Comparison of ENCODE assay signal across 19 cellular contexts in genomic region chr16:8801686-8802085, GRCh38. TPM values are rescaled to one million over a fixed set of nuclear protein-coding genes. Genes with fewer than 3 reads are reported as not detected.
A peak's percentile ranks its signal among the peaks of the same experiment; 100 is the strongest.
DNase-seq lines count a peak whose midpoint lies in the region; ATAC-seq and TF ChIP-seq lines count a peak whose summit lies in the region.
"Had no signal": no experiment of that assay in that cellular context is flagged by ENCODE, and none has a peak within 500 bp of the region (broad histone marks: within the 10 kb centered on the region; RNA-seq: fewer than 3 reads in every experiment).

No MANE protein-coding gene starts in this region.

- H3K4me3 ChIP-seq in mucosa of descending colon (no peak overlapping the region), transverse colon (no peak overlapping the region), spleen (no peak overlapping the region)
- H3K4me3 ChIP-seq: BLaER1, GM23338 had no signal

- no peaks in the 10 kb centered on the region for H3K9me3 Mint-ChIP-seq in activated T-cell treated with anti-CD3 and anti-CD28 coated beads, Interleukin-2, amount 50 U/mL, for 72 hours
- no peaks in the 10 kb centered on the region for H3K9me3 Mint-ChIP-seq in activated T-cell treated with anti-CD3 and anti-CD28 coated beads, Interleukin-2, amount 50 U/mL, for 4 hours
- H3K9me3 Mint-ChIP-seq: CD14-positive monocyte, GM23338 had no signal

- H3K4me3 Mint-ChIP-seq in activated T-cell treated with anti-CD3 and anti-CD28 coated beads, Interleukin-2, amount 50 U/mL, for 72 hours = no peak overlapping the region
- no peak overlapping the region for H3K4me3 Mint-ChIP-seq in activated T-cell treated with anti-CD3 and anti-CD28 coated beads, Interleukin-2, amount 50 U/mL, for 4 hours
- H3K4me3 Mint-ChIP-seq: CD14-positive monocyte, GM23338 had no signal

- H3K36me3 ChIP-seq in mucosa of descending colon (ENCODE audit: low read depth) (no peaks in the 10 kb centered on the region), transverse colon (peaks cover 0 to 47% (median 23%) of the 10 kb centered on the region in 4 donors), spleen (peaks cover 0 to 61% (median 50%) of the 10 kb centered on the region in 6 donors)

- no peak for TF ChIP-seq EP300 in transverse colon (IDR thresholded peaks at IDR 0.05; ENCODE audit: low read depth)

- ATAC-seq in activated T-cell treated with anti-CD3 and anti-CD28 coated beads, Interleukin-2, amount 50 U/mL, for 72 hours (replicated peaks in 1 of 2) = no peak
- no peak for ATAC-seq in activated T-cell treated with anti-CD3 and anti-CD28 coated beads, Interleukin-2, amount 50 U/mL, for 4 hours
- ATAC-seq in left colon (peak; percentile 44), mucosa of descending colon (peak; percentile 32), GM21619 (IDR thresholded peaks at IDR 0.05; ENCODE audit: unreplicated experiment) (no peak)
- ATAC-seq: GM23338 had no signal

- peak overlapping the region; percentile 60 for H3K27ac Mint-ChIP-seq in activated T-cell treated with anti-CD3 and anti-CD28 coated beads, Interleukin-2, amount 50 U/mL, for 72 hours
- H3K27ac Mint-ChIP-seq: CD4-positive, alpha-beta memory T cell; GM23338 had no signal

- H3K36me3 Mint-ChIP-seq in activated T-cell treated with anti-CD3 and anti-CD28 coated beads, Interleukin-2, amount 50 U/mL, for 72 hours (ENCODE audit: insufficient read depth in 2 of 2) = peaks cover 13 to 32% of the 10 kb centered on the region in 2 donors
- H3K36me3 Mint-ChIP-seq in activated T-cell treated with anti-CD3 and anti-CD28 coated beads, Interleukin-2, amount 50 U/mL, for 4 hours (ENCODE audit: insufficient read depth) = peaks cover 32% of the 10 kb centered on the region

- 56 to 63% methylated on average over 3 to 4 of the region's 4 CpGs for WGBS in transverse colon (ENCODE audit: low coverage in 1 of 2), 2 donors
- 94 to 98% (median 96%) methylated on average over 4 of the region's 4 CpGs for WGBS in spleen, 5 donors

- H3K9me3 ChIP-seq in mucosa of descending colon (no peaks in the 10 kb centered on the region), transverse colon (no peaks in the 10 kb centered on the region), spleen (no peaks in the 10 kb centered on the region)
- H3K9me3 ChIP-seq: BLaER1 had no signal

- H3K4me1 ChIP-seq in mucosa of descending colon (ENCODE audit: low read depth) (peaks cover 29% of the 10 kb centered on the region), transverse colon (peaks cover 16 to 40% (median 36%) of the 10 kb centered on the region in 4 donors), spleen (peaks cover 16 to 44% (median 29%) of the 10 kb centered on the region in 6 donors)

- H3K27ac ChIP-seq in transverse colon = peak overlapping the region; percentile 0 to 28 (median 17)
- H3K27ac ChIP-seq in spleen = no peak overlapping the region
- H3K27ac ChIP-seq: BLaER1, HL-60 had no signal

- intact Hi-C loops in left colon (cut with DNase I, micrococcal nuclease) (no loop called here), mucosa of descending colon (cut with DNase I, micrococcal nuclease) (no loop called here), transverse colon (cut with DNase I; ENCODE audit: low total_unique reads) (no loop called here), spleen (cut with DNase I; ENCODE audit: low total_unique reads) (no loop called here)

- H3K27me3 ChIP-seq in transverse colon = no peaks in the 10 kb centered on the region
- no peaks in the 10 kb centered on the region for H3K27me3 ChIP-seq in spleen (replicated peaks in 1 of 7)
- H3K27me3 ChIP-seq: BLaER1 had no signal

- TF ChIP-seq CTCF in mucosa of descending colon (IDR thresholded peaks at IDR 0.05) (no peak), transverse colon (IDR thresholded peaks at IDR 0.05) (no peak), spleen (IDR thresholded peaks at IDR 0.05 in 8 of 11, conservative IDR thresholded peaks at IDR 0.05 in 3 of 11) (no peak)

- DNase-seq in activated T-cell treated with anti-CD3 and anti-CD28 coated beads, Interleukin-2, amount 50 U/mL, for 72 hours = no peak
- no peak for DNase-seq in activated T-cell treated with anti-CD3 and anti-CD28 coated beads, Interleukin-2, amount 50 U/mL, for 4 hours
- no peak for DNase-seq in left colon
- DNase-seq in mucosa of descending colon = no peak
- no peak for DNase-seq in transverse colon
- no peak for DNase-seq in NCI-H2081 treated with DMSO at 0.1 percent for 48 hours (lab: John Stamatoyannopoulos, UW)
- DNase-seq in spleen = no peak
- DNase-seq: 8988T; Calu3; CD4-positive, alpha-beta memory T cell; DMS79 treated with DMSO at 0.1 percent for 48 hours; GF-D8; HCEC 1CT; IMR-90 had no signal

- H3K27me3 Mint-ChIP-seq in activated T-cell treated with anti-CD3 and anti-CD28 coated beads, Interleukin-2, amount 50 U/mL, for 72 hours (ENCODE audit: low read depth) = no peaks in the 10 kb centered on the region
- no peaks in the 10 kb centered on the region for H3K27me3 Mint-ChIP-seq in activated T-cell treated with anti-CD3 and anti-CD28 coated beads, Interleukin-2, amount 50 U/mL, for 4 hours (ENCODE audit: low read depth)
- H3K27me3 Mint-ChIP-seq: CD4-positive, alpha-beta memory T cell had no signal

- TF ChIP-seq POLR2A in transverse colon (IDR thresholded peaks at IDR 0.05) = no peak
- no peak for TF ChIP-seq POLR2A in spleen (IDR thresholded peaks at IDR 0.05)

- H3K4me1 Mint-ChIP-seq in activated T-cell treated with anti-CD3 and anti-CD28 coated beads, Interleukin-2, amount 50 U/mL, for 72 hours (ENCODE audit: low read depth) = peaks cover 30% of the 10 kb centered on the region
- H3K4me1 Mint-ChIP-seq in activated T-cell treated with anti-CD3 and anti-CD28 coated beads, Interleukin-2, amount 50 U/mL, for 4 hours (ENCODE audit: low read depth) = peaks cover 22% of the 10 kb centered on the region

- in situ Hi-C loops in transverse colon (cut with MboI; ENCODE audit: low pct_ligation_motif_present in 1 of 4, low pct_unique_long_range_greater_than_20kb in 1 of 4, low sequenced_read_pairs in 3 of 4) = loop anchor here in 1 of 4 donors (10.0 kb wide), 1 partner anchor 73 kb away; no protein-coding TSS in a partner anchor

RNA-seq across cellular contexts. Expression of gene PMM2, which starts 4.0 kb away (rescaled TPM):
- total RNA-seq in activated T-cell treated with anti-CD3 and anti-CD28 coated beads, Interleukin-2, amount 50 U/mL, for 72 hours = 10 to 100 TPM; 32.8 to 33.7 TPM
- 10 to 100 TPM; 85.4 to 95.5 (median 89.6) TPM for total RNA-seq in activated T-cell treated with anti-CD3 and anti-CD28 coated beads, Interleukin-2, amount 50 U/mL, for 4 hours
- total RNA-seq in left colon (10 to 100 TPM; 55.1 to 92.4 TPM), mucosa of descending colon (10 to 100 TPM; 46.4 to 77.9 (median 74.9) TPM), transverse colon (100 to 1,000 TPM in 1 of 4 donors, 10 to 100 TPM in 3; 26.2 to 114 (median 58.5) TPM), spleen (10 to 100 TPM; 26.5 to 38.8 (median 33.6) TPM)
- polyA plus RNA-seq in spleen = 10 to 100 TPM; 13.0 to 14.4 (median 13.2) TPM

RNA-seq across cellular contexts. Expression of gene TMEM186, which starts 4.2 kb away (rescaled TPM):
- 10 to 100 TPM; 15.0 to 20.6 TPM for total RNA-seq in activated T-cell treated with anti-CD3 and anti-CD28 coated beads, Interleukin-2, amount 50 U/mL, for 72 hours
- total RNA-seq in activated T-cell treated with anti-CD3 and anti-CD28 coated beads, Interleukin-2, amount 50 U/mL, for 4 hours = 10 to 100 TPM; 13.2 to 14.5 (median 13.9) TPM
- 10 to 100 TPM; 12.1 to 14.3 TPM for total RNA-seq in left colon
- total RNA-seq in mucosa of descending colon = 10 to 100 TPM; 12.2 to 13.9 (median 13.2) TPM
- 10 to 100 TPM in 1 of 4 donors, 1 to 10 TPM in 2, not detected in 1; 1.8 to 10.3 (median 9.7) TPM for total RNA-seq in transverse colon
- 10 to 100 TPM in 1 of 7 donors, 1 to 10 TPM in 6; 5.8 to 12.1 (median 8.1) TPM for total RNA-seq in spleen
- polyA plus RNA-seq in spleen = 10 to 100 TPM; 10.3 to 13.3 (median 11.3) TPM

Comparison
In these comparisons a context has a peak if more than half of its experiments do, and no peak if none do; other contexts are left out.
1. ATAC-seq: peak in left colon (single experiment) and mucosa of descending colon (single experiment); none in activated T-cell treated with anti-CD3 and anti-CD28 coated beads, Interleukin-2, amount 50 U/mL, for 72 hours (0 of 2), activated T-cell treated with anti-CD3 and anti-CD28 coated beads, Interleukin-2, amount 50 U/mL, for 4 hours (0 of 2) and GM21619 (single experiment).
2. H3K27ac ChIP-seq: peak in transverse colon (4 of 4); none in spleen (0 of 8).